1 cellular context compared by ENCODE assay signal in the genomic region with DNA sequence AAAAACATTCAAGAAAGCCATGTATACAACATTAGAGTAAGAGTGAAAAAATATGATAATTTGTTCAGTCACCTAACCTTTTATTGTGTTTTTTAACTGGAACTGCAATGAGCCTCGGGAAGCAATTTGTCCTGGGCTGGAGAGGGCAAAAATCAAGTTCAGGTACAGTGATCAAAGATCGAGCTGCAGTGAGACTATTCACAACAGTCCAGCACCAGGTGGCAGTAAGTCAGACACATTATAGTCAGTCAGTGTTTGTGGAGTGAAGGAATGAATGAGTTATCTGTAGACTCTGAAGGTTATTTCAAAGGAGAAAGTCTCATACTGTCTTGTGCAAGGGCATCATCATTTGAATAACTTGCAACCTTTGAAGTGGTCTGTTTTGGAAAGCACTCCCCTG.
TF ChIP-seq lines count a peak whose summit lies in the region.

No MANE protein-coding gene starts in this region.

TF ChIP-seq in HepG2, 621 proteins besides CTCF, POLR2A, EP300 and RAD21 (continued from another document and continues in another):
- TF ChIP-seq ARID5B (CRISPR knock-in tag; IDR thresholded peaks at IDR 0.05) (peak; percentile 54), ZNF431 (CRISPR knock-in tag; IDR thresholded peaks at IDR 0.05; ENCODE audit: borderline replicate concordance, low read depth) (no peak), AHDC1 (CRISPR knock-in tag; IDR thresholded peaks at IDR 0.05; ENCODE audit: borderline replicate concordance) (peak; percentile 36; the same call in 1 of the 2 replicates), TCF7 (IDR thresholded peaks at IDR 0.05; ENCODE audit: low read depth) (0 out of 2 replicates have a peak, but pooled peaks have one; percentile 22), ZNF790 (CRISPR knock-in tag; IDR thresholded peaks at IDR 0.05; ENCODE audit: borderline replicate concordance) (no peak), ZNF101 (CRISPR knock-in tag; IDR thresholded peaks at IDR 0.05; ENCODE audit: borderline replicate concordance, low read depth) (no peak), ZEB1 (IDR thresholded peaks at IDR 0.05; ENCODE audit: insufficient replicate concordance, low read depth) (no peak), ZNF33B (CRISPR knock-in tag; IDR thresholded peaks at IDR 0.05) (no peak), HMG20A (CRISPR knock-in tag; IDR thresholded peaks at IDR 0.05; ENCODE audit: borderline replicate concordance) (peak; percentile 21; the same call in 1 of the 2 replicates), ARNTL (CRISPR knock-in tag; IDR thresholded peaks at IDR 0.05) (no peak), STAG1 (CRISPR knock-in tag; IDR thresholded peaks at IDR 0.05) (peak; percentile 62), NCOA1 (CRISPR knock-in tag; IDR thresholded peaks at IDR 0.05) (no peak), RNF219 (CRISPR knock-in tag; IDR thresholded peaks at IDR 0.05) (no peak), SMC3 (IDR thresholded peaks at IDR 0.05; ENCODE audit: low read length) (peak; percentile 49; the same call in 1 of the 2 replicates), ZNF788 (CRISPR knock-in tag; IDR thresholded peaks at IDR 0.05; ENCODE audit: borderline replicate concordance) (no peak), HMG20B (CRISPR knock-in tag; conservative IDR thresholded peaks at IDR 0.05) (no peak), MAZ (IDR thresholded peaks at IDR 0.05; ENCODE audit: borderline replicate concordance, low read depth, low read length) (no peak), MAZ (CRISPR knock-in tag; IDR thresholded peaks at IDR 0.05; ENCODE audit: low read depth) (no peak), ZXDC (CRISPR knock-in tag; IDR thresholded peaks at IDR 0.05) (no peak)
- TF ChIP-seq, protein P1, sequence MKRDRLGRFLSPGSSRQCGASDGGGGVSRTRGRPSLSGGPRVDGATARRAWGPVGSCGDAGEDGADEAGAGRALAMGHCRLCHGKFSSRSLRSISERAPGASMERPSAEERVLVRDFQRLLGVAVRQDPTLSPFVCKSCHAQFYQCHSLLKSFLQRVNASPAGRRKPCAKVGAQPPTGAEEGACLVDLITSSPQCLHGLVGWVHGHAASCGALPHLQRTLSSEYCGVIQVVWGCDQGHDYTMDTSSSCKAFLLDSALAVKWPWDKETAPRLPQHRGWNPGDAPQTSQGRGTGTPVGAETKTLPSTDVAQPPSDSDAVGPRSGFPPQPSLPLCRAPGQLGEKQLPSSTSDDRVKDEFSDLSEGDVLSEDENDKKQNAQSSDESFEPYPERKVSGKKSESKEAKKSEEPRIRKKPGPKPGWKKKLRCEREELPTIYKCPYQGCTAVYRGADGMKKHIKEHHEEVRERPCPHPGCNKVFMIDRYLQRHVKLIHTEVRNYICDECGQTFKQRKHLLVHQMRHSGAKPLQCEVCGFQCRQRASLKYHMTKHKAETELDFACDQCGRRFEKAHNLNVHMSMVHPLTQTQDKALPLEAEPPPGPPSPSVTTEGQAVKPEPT (CRISPR knock-in tag; IDR thresholded peaks at IDR 0.05; ENCODE audit: low read depth): no peak
- TF ChIP-seq, protein P2, sequence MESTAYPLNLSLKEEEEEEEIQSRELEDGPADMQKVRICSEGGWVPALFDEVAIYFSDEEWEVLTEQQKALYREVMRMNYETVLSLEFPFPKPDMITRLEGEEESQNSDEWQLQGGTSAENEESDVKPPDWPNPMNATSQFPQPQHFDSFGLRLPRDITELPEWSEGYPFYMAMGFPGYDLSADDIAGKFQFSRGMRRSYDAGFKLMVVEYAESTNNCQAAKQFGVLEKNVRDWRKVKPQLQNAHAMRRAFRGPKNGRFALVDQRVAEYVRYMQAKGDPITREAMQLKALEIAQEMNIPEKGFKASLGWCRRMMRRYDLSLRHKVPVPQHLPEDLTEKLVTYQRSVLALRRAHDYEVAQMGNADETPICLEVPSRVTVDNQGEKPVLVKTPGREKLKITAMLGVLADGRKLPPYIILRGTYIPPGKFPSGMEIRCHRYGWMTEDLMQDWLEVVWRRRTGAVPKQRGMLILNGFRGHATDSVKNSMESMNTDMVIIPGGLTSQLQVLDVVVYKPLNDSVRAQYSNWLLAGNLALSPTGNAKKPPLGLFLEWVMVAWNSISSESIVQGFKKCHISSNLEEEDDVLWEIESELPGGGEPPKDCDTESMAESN (CRISPR knock-in tag; conservative IDR thresholded peaks at IDR 0.05): no peak
- TF ChIP-seq, protein P3, sequence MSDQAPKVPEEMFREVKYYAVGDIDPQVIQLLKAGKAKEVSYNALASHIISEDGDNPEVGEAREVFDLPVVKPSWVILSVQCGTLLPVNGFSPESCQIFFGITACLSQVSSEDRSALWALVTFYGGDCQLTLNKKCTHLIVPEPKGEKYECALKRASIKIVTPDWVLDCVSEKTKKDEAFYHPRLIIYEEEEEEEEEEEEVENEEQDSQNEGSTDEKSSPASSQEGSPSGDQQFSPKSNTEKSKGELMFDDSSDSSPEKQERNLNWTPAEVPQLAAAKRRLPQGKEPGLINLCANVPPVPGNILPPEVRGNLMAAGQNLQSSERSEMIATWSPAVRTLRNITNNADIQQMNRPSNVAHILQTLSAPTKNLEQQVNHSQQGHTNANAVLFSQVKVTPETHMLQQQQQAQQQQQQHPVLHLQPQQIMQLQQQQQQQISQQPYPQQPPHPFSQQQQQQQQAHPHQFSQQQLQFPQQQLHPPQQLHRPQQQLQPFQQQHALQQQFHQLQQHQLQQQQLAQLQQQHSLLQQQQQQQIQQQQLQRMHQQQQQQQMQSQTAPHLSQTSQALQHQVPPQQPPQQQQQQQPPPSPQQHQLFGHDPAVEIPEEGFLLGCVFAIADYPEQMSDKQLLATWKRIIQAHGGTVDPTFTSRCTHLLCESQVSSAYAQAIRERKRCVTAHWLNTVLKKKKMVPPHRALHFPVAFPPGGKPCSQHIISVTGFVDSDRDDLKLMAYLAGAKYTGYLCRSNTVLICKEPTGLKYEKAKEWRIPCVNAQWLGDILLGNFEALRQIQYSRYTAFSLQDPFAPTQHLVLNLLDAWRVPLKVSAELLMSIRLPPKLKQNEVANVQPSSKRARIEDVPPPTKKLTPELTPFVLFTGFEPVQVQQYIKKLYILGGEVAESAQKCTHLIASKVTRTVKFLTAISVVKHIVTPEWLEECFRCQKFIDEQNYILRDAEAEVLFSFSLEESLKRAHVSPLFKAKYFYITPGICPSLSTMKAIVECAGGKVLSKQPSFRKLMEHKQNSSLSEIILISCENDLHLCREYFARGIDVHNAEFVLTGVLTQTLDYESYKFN (CRISPR knock-in tag; conservative IDR thresholded peaks at IDR 0.05): peak; percentile 52
- TF ChIP-seq, protein P4, sequence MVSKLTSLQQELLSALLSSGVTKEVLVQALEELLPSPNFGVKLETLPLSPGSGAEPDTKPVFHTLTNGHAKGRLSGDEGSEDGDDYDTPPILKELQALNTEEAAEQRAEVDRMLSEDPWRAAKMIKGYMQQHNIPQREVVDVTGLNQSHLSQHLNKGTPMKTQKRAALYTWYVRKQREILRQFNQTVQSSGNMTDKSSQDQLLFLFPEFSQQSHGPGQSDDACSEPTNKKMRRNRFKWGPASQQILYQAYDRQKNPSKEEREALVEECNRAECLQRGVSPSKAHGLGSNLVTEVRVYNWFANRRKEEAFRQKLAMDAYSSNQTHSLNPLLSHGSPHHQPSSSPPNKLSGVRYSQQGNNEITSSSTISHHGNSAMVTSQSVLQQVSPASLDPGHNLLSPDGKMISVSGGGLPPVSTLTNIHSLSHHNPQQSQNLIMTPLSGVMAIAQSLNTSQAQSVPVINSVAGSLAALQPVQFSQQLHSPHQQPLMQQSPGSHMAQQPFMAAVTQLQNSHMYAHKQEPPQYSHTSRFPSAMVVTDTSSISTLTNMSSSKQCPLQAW (CRISPR knock-in tag; IDR thresholded peaks at IDR 0.05): 0 out of 2 replicates have a peak, but pooled peaks have one; percentile 33
